Comparison of ENCODE assay signal across 27 cellular contexts in the genomic region with DNA sequence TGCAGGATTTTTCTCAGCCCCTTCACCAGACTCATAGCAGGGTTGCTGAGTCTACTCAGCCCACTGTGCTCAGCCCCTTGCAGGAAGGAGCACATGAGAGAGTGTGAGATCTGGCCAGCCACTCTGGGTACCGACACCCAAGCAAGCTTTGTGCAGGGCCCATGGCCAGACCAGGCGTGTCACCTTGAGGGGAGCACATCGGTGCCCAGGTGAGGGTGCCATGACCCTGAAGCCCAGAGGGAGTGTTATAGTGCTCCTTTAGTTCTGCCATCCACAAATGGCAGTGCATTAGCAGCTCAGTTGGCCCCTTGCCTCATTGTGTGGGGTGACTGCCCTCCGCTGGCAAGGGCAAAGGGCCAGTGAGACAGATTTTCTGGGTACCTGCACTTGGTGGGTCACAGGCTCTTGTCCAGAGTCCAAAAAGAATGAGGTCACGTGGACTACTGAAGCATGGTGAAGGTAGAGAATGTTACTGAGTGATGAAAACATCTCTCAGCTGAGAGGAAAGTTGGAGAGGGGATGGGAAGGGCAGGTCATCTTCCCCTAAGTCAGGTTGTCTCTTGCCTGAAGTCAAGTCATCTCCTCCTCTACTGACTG.
"Had no signal": no experiment of that assay in that cellular context is flagged by ENCODE, and none has a peak within 500 bp of the region (broad histone marks: within the 10 kb centered on the region; RNA-seq: fewer than 3 reads in every experiment).

No MANE protein-coding gene starts in this region.

- H3K9me3 Mint-ChIP-seq: activated CD4-positive, alpha-beta T cell treated with anti-CD3 and anti-CD28 coated beads, Interleukin-2, amount 10 ng/mL, durations not matched to agents 7 days and 5 days; activated CD8-positive, alpha-beta T cell treated with anti-CD3 and anti-CD28 coated beads for 36 hours had no signal

- H3K4me1 Mint-ChIP-seq: activated CD4-positive, alpha-beta T cell treated with anti-CD3 and anti-CD28 coated beads, Interleukin-2, amount 10 ng/mL, durations not matched to agents 7 days and 5 days had no signal

- ATAC-seq: activated CD8-positive, alpha-beta T cell treated with anti-CD3 and anti-CD28 coated beads for 36 hours; activated T-cell treated with anti-CD3 and anti-CD28 coated beads, Interleukin-2, amount 50 U/mL, for 72 hours; body of pancreas; gastrocnemius medialis; naive thymus-derived CD4-positive, alpha-beta T cell; pancreas; sciatic nerve; upper lobe of right lung had no signal

- H3K36me3 Mint-ChIP-seq: activated naive CD8-positive, alpha-beta T cell; naive thymus-derived CD4-positive, alpha-beta T cell had no signal

- FAIRE-seq: colon, keratinocyte, pancreas had no signal

- H3K27me3 Mint-ChIP-seq: activated CD4-positive, alpha-beta T cell treated with anti-CD3 and anti-CD28 coated beads, Interleukin-2, amount 10 ng/mL, durations not matched to agents 7 days and 5 days; activated CD8-positive, alpha-beta T cell treated with anti-CD3 and anti-CD28 coated beads for 36 hours had no signal

- H3K4me3 Mint-ChIP-seq: activated CD4-positive, alpha-beta T cell treated with anti-CD3 and anti-CD28 coated beads, Interleukin-2, amount 10 ng/mL, durations not matched to agents 7 days and 5 days; activated CD8-positive, alpha-beta T cell treated with anti-CD3 and anti-CD28 coated beads for 36 hours; activated naive CD8-positive, alpha-beta T cell; activated T-cell treated with anti-CD3 and anti-CD28 coated beads, Interleukin-2, amount 50 U/mL, for 72 hours; naive thymus-derived CD4-positive, alpha-beta T cell had no signal

- H3K27ac Mint-ChIP-seq: activated CD4-positive, alpha-beta T cell treated with anti-CD3 and anti-CD28 coated beads, Interleukin-2, amount 10 ng/mL, durations not matched to agents 7 days and 5 days; activated CD8-positive, alpha-beta T cell treated with anti-CD3 and anti-CD28 coated beads for 36 hours; activated naive CD8-positive, alpha-beta T cell; activated T-cell treated with anti-CD3 and anti-CD28 coated beads, Interleukin-2, amount 50 U/mL, for 72 hours; naive thymus-derived CD4-positive, alpha-beta T cell had no signal

- DNase-seq: activated CD4-positive, alpha-beta T cell treated with anti-CD3 and anti-CD28 coated beads for 1 hour; activated CD4-positive, alpha-beta T cell treated with anti-CD3 and anti-CD28 coated beads, Interleukin-2, amount 10 ng/mL, durations not matched to agents 7 days and 5 days; activated CD8-positive, alpha-beta T cell treated with anti-CD3 and anti-CD28 coated beads for 36 hours; activated naive CD4-positive, alpha-beta T cell; activated T-cell treated with anti-CD3 and anti-CD28 coated beads, Interleukin-2, amount 50 U/mL, for 72 hours; anterior cingulate cortex; body of pancreas; dermis blood vessel endothelial cell; effector CD4-positive, alpha-beta T cell; esophagus squamous epithelium; gastrocnemius medialis; head of caudate nucleus; hippocampal formation; midbrain; naive thymus-derived CD4-positive, alpha-beta T cell; nucleus accumbens; pancreas; retina; stimulated activated CD4-positive, alpha-beta T cell treated with anti-CD3 and anti-CD28 coated beads, Interleukin-12 subunit alpha, Interleukin-12 subunit beta, amount 100 ng/mL, for 4 hours; stimulated activated CD4-positive, alpha-beta T cell treated with anti-CD3 and anti-CD28 coated beads, Interleukin-4, amount 100 ng/mL, for 1 hour; T-helper 2 cell; tibial artery; upper lobe of right lung had no signal
